In the genomic region with DNA sequence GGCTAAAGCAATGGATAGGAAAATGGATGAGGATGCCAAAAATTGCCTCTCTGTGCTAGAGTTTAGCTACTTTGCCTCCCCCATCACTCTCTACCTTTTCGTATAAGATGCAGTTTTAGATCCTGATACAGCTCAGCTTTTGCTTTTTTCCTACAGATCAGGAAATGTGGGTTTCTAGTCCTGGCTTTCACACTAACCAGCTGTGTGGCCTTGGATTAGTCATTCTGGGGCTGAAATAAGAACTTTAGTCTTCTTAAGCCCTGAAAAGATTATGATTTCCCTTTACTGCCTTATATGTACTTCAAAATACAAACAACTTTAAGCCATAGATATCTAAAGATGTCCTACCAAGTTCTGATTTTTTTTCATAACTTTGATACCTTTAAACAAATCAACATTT, we compare ENCODE assay signal across 8 cellular contexts.
"Had no signal": no experiment of that assay in that cellular context is flagged by ENCODE, and none has a peak within 500 bp of the region (broad histone marks: within the 10 kb centered on the region; RNA-seq: fewer than 3 reads in every experiment).

No MANE protein-coding gene starts in this region.

- H3K4me3 ChIP-seq: GM23338, HAP-1, K562 had no signal

- DNase-seq: H7, HFFc6, IMR-90 had no signal

- H2AFZ ChIP-seq: GM23338 had no signal

- H3K4me1 ChIP-seq: HAP-1 had no signal

- H3K9me3 ChIP-seq: HAP-1 had no signal

- FAIRE-seq: HTR-8/SVneo, K562 had no signal

- H3K36me3 ChIP-seq: HAP-1 had no signal

- ATAC-seq: GM23338, HCT116, K562 had no signal

- H3K4me2 ChIP-seq: GM23338 had no signal
